In genomic region chr2:196230051-196230450, GRCh38 we compare ENCODE assay signal across 12 cellular contexts. TPM values are rescaled to one million over a fixed set of nuclear protein-coding genes. Genes with fewer than 3 reads are reported as not detected.
DNase-seq lines count a peak whose midpoint lies in the region; ATAC-seq and TF ChIP-seq lines count a peak whose summit lies in the region.
"Had no signal": no experiment of that assay in that cellular context is flagged by ENCODE, and none has a peak within 500 bp of the region (broad histone marks: within the 10 kb centered on the region; RNA-seq: fewer than 3 reads in every experiment).

No MANE protein-coding gene starts in this region.

- no peaks in the 10 kb centered on the region for H3K9me3 Mint-ChIP-seq in activated CD8-positive, alpha-beta memory T cell treated with anti-CD3 and anti-CD28 coated beads, Interleukin-2, amount 10 ng/mL, durations not matched to agents 7 days and 5 days (ENCODE audit: low read depth)
- H3K9me3 Mint-ChIP-seq: brain had no signal

- peak overlapping the region; percentile 34 for H3K4me3 Mint-ChIP-seq in activated CD8-positive, alpha-beta memory T cell treated with anti-CD3 and anti-CD28 coated beads, Interleukin-2, amount 10 ng/mL, durations not matched to agents 7 days and 5 days
- H3K4me3 Mint-ChIP-seq: brain had no signal

- intact Hi-C loops in colonic mucosa (cut with DNase I): no loop called here

- no peaks in the 10 kb centered on the region for H3K27me3 Mint-ChIP-seq in activated CD8-positive, alpha-beta memory T cell treated with anti-CD3 and anti-CD28 coated beads, Interleukin-2, amount 10 ng/mL, durations not matched to agents 7 days and 5 days

- H3K36me3 Mint-ChIP-seq in activated CD8-positive, alpha-beta memory T cell treated with anti-CD3 and anti-CD28 coated beads, Interleukin-2, amount 10 ng/mL, durations not matched to agents 7 days and 5 days: peaks cover 28% of the 10 kb centered on the region

- peak overlapping the region; percentile 88 for H3K27ac Mint-ChIP-seq in activated CD8-positive, alpha-beta memory T cell treated with anti-CD3 and anti-CD28 coated beads, Interleukin-2, amount 10 ng/mL, durations not matched to agents 7 days and 5 days
- H3K27ac Mint-ChIP-seq: brain had no signal

- no peak overlapping the region for H3K4me3 ChIP-seq in colonic mucosa
- H3K4me3 ChIP-seq: GM12878 had no signal

- no peaks in the 10 kb centered on the region for H3K4me1 ChIP-seq in colonic mucosa

- no peak overlapping the region for H3K9ac ChIP-seq in colonic mucosa (ENCODE audit: low read depth in 2 of 2, low read length in 2 of 2)

- peak; percentile 40 for ATAC-seq in activated CD8-positive, alpha-beta memory T cell treated with anti-CD3 and anti-CD28 coated beads, Interleukin-2, amount 10 ng/mL, durations not matched to agents 7 days and 5 days
- ATAC-seq in HG03280 (IDR thresholded peaks at IDR 0.05; ENCODE audit: unreplicated experiment): no peak
- ATAC-seq: GM12878, Panc1, right cardiac atrium had no signal

- no peak overlapping the region for H3K27ac ChIP-seq in colonic mucosa

- H3K27me3 ChIP-seq in colonic mucosa: no peaks in the 10 kb centered on the region

- peak; percentile 20 to 75 (median 58) for DNase-seq in T-helper 1 cell
- DNase-seq in activated CD8-positive, alpha-beta memory T cell treated with anti-CD3 and anti-CD28 coated beads, Interleukin-2, amount 10 ng/mL, durations not matched to agents 7 days and 5 days: peak; percentile 70
- peak; percentile 31 for DNase-seq in colonic mucosa
- peak; percentile 40 to 76 (median 57) for DNase-seq in stimulated activated naive CD4-positive, alpha-beta T cell (lab: John Stamatoyannopoulos, UW)
- no peak for DNase-seq in T1000 (lab: John Stamatoyannopoulos, UW)
- DNase-seq in DMS79 treated with DMSO at 0.1 percent for 48 hours (lab: John Stamatoyannopoulos, UW): no peak
- DNase-seq: NCI-H2107, right cardiac atrium had no signal

- H3K9me3 ChIP-seq in colonic mucosa: no peaks in the 10 kb centered on the region

- CTCF ChIA-PET in activated CD8-positive, alpha-beta memory T cell treated with anti-CD3 and anti-CD28 coated beads, Interleukin-2, amount 10 ng/mL, durations not matched to agents 7 days and 5 days (lab: Charles Lee): interaction anchor here (1.3 to 3.2 kb wide), 5 partner anchors 10 to 72 kb away, joined by 3 to 19 read pairs (median 8); no protein-coding TSS in a partner anchor

- peaks cover 92% of the 10 kb centered on the region for H3K4me1 Mint-ChIP-seq in activated CD8-positive, alpha-beta memory T cell treated with anti-CD3 and anti-CD28 coated beads, Interleukin-2, amount 10 ng/mL, durations not matched to agents 7 days and 5 days

- no peaks in the 10 kb centered on the region for H3K36me3 ChIP-seq in colonic mucosa

- no peak for TF ChIP-seq CTCF in colonic mucosa (IDR thresholded peaks at IDR 0.05)

RNA-seq across cellular contexts. Expression of gene STK17B, which starts 58.7 kb away (rescaled TPM):
- total RNA-seq in activated CD8-positive, alpha-beta memory T cell treated with anti-CD3 and anti-CD28 coated beads, Interleukin-2, amount 10 ng/mL, durations not matched to agents 7 days and 5 days: 100 to 1,000 TPM; 389 to 511 TPM
- 10 to 100 TPM; 13.9 to 40.5 TPM for total RNA-seq in colonic mucosa

Comparison
In these comparisons a context has a peak if more than half of its experiments do, and no peak if none do; other contexts are left out.
1. DNase-seq: peak in T-helper 1 cell (5 of 5), activated CD8-positive, alpha-beta memory T cell treated with anti-CD3 and anti-CD28 coated beads, Interleukin-2, amount 10 ng/mL, durations not matched to agents 7 days and 5 days (single experiment), colonic mucosa (single experiment) and stimulated activated naive CD4-positive, alpha-beta T cell (6 of 6); none in T1000 (single experiment) and DMS79 treated with DMSO at 0.1 percent for 48 hours (single experiment).
2. RNA of gene STK17B, which starts 58.7 kb away (total RNA-seq): 389 to 511 TPM in activated CD8-positive, alpha-beta memory T cell treated with anti-CD3 and anti-CD28 coated beads, Interleukin-2, amount 10 ng/mL, durations not matched to agents 7 days and 5 days; 13.9 to 40.5 TPM in colonic mucosa; every median in the first group is over 4 times any median in the second.